Comparison of ENCODE assay signal across 8 cellular contexts in genomic region chr7:100852048-100852872, GRCh38. TPM values are rescaled to one million over a fixed set of nuclear protein-coding genes. Genes with fewer than 3 reads are reported as not detected.
DNase-seq lines count a peak whose midpoint lies in the region; ATAC-seq and TF ChIP-seq lines count a peak whose summit lies in the region.

TSS of gene SLC12A9 (plus strand) at chr7:100852713. CDS start at chr7:100854198, 1,485 bp downstream.

- H3K27me3 ChIP-seq in CD8-positive, alpha-beta T cell (ENCODE audit: insufficient read depth, low read length), result no peaks in the 10 kb centered on the region
- H3K27me3 ChIP-seq in NT2/D1 (ENCODE audit: insufficient read depth, insufficient read length), result no peaks in the 10 kb centered on the region

- no peaks in the 10 kb centered on the region for H3K9me3 ChIP-seq in CD8-positive, alpha-beta T cell (ENCODE audit: low read length)
- H3K9me3 ChIP-seq in NT2/D1 (ENCODE audit: insufficient read depth, low read length), result no peaks in the 10 kb centered on the region

- H3K27ac ChIP-seq in CD8-positive, alpha-beta T cell (ENCODE audit: low read depth, low read length), result peak within 1 kb of the TSS; percentile 42

- H3K27ac Mint-ChIP-seq in CD8-positive, alpha-beta T cell, result peak within 1 kb of the TSS; percentile 90
- H3K27ac Mint-ChIP-seq in activated CD8-positive, alpha-beta memory T cell treated with anti-CD3 and anti-CD28 coated beads, Interleukin-2, amount 10 ng/mL, durations not matched to agents 7 days and 5 days, result peak within 1 kb of the TSS; percentile 67

- peak within 1 kb of the TSS; percentile 98 for H3K4me3 ChIP-seq in CD8-positive, alpha-beta T cell (ENCODE audit: low read depth, low read length)
- H3K4me3 ChIP-seq in NT2/D1 (ENCODE audit: insufficient read length, low read depth), result peak within 1 kb of the TSS; percentile 72

- peak within 1 kb of the TSS; percentile 88 for H3K4me3 Mint-ChIP-seq in CD8-positive, alpha-beta T cell
- peak within 1 kb of the TSS; percentile 89 for H3K4me3 Mint-ChIP-seq in activated CD8-positive, alpha-beta memory T cell treated with anti-CD3 and anti-CD28 coated beads, Interleukin-2, amount 10 ng/mL, durations not matched to agents 7 days and 5 days

- peak; percentile 85 for TF ChIP-seq CTCF in CD8-positive, alpha-beta T cell (IDR thresholded peaks at IDR 0.05)

- H3K36me3 ChIP-seq in CD8-positive, alpha-beta T cell (ENCODE audit: insufficient read depth, low read length), result no peaks in the 10 kb centered on the region
- peaks cover 15% of the 10 kb centered on the region for H3K36me3 ChIP-seq in NT2/D1 (ENCODE audit: insufficient read depth, insufficient read length, low read length)

- no peaks in the 10 kb centered on the region for H3K27me3 Mint-ChIP-seq in CD8-positive, alpha-beta T cell (ENCODE audit: low read depth)
- no peaks in the 10 kb centered on the region for H3K27me3 Mint-ChIP-seq in activated CD8-positive, alpha-beta memory T cell treated with anti-CD3 and anti-CD28 coated beads, Interleukin-2, amount 10 ng/mL, durations not matched to agents 7 days and 5 days

- in situ Hi-C loops in endometrial microvascular endothelial cells (cut with HindIII; ENCODE audit: inconsistent ontology term, low pct_unique_long_range_greater_than_20kb, low sequenced_read_pairs), result no loop called here

- peaks cover 20% of the 10 kb centered on the region for H3K4me1 Mint-ChIP-seq in CD8-positive, alpha-beta T cell (ENCODE audit: low read depth)
- peaks cover 21% of the 10 kb centered on the region for H3K4me1 Mint-ChIP-seq in activated CD8-positive, alpha-beta memory T cell treated with anti-CD3 and anti-CD28 coated beads, Interleukin-2, amount 10 ng/mL, durations not matched to agents 7 days and 5 days

- POLR2A ChIA-PET in CD8-positive, alpha-beta T cell (lab: Charles Lee), result interaction anchor here (0.7 to 3.3 kb wide), 9 partner anchors 15 to 266 kb away, joined by 3 to 21 read pairs (median 3); partner anchors contain the start of genes FBXO24, LRCH4, POP7 and SRRT

- intact Hi-C loops in CD8-positive, alpha-beta T cell (cut with DNase I, micrococcal nuclease), result loop anchor here (1.0 to 10.0 kb wide), 13 partner anchors 15 to 417 kb away; partner anchors contain the start of genes FBXO24 (in 1 of the 2), LRCH4 (in 1 of the 2), MOSPD3 (in 1 of the 2) and PCOLCE (in 1 of the 2)

- CTCF ChIA-PET in CD8-positive, alpha-beta T cell (lab: Charles Lee), result interaction anchor here (0.7 to 6.0 kb wide), 21 partner anchors 9 to 368 kb away, joined by 3 to 79 read pairs (median 5); partner anchors contain the start of genes MOSPD3, POP7 and UFSP1
- CTCF ChIA-PET in activated CD8-positive, alpha-beta memory T cell treated with anti-CD3 and anti-CD28 coated beads, Interleukin-2, amount 10 ng/mL, durations not matched to agents 7 days and 5 days (lab: Charles Lee), result interaction anchor here (0.7 to 7.9 kb wide), 49 partner anchors 10 to 934 kb away, joined by 3 to 155 read pairs (median 5); partner anchors contain the start of genes FBXO24, LRCH4, PLOD3 and POP7

- H3K4me1 ChIP-seq in CD8-positive, alpha-beta T cell (ENCODE audit: insufficient read depth, low read length), result peaks cover 18% of the 10 kb centered on the region
- H3K4me1 ChIP-seq in NT2/D1 (ENCODE audit: insufficient read depth, insufficient read length), result peaks cover 2% of the 10 kb centered on the region

- ATAC-seq in CD8-positive, alpha-beta T cell, result peak; percentile 92
- ATAC-seq in GM19467 (IDR thresholded peaks at IDR 0.05; ENCODE audit: unreplicated experiment), result peak; percentile 90
- ATAC-seq in activated CD8-positive, alpha-beta memory T cell treated with anti-CD3 and anti-CD28 coated beads, Interleukin-2, amount 10 ng/mL, durations not matched to agents 7 days and 5 days, result peak; percentile 99

- no peaks in the 10 kb centered on the region for H3K9me3 Mint-ChIP-seq in CD8-positive, alpha-beta T cell
- no peaks in the 10 kb centered on the region for H3K9me3 Mint-ChIP-seq in activated CD8-positive, alpha-beta memory T cell treated with anti-CD3 and anti-CD28 coated beads, Interleukin-2, amount 10 ng/mL, durations not matched to agents 7 days and 5 days (ENCODE audit: low read depth)

- peak; percentile 67 to 89 (median 83) for DNase-seq in CD8-positive, alpha-beta T cell
- peak in 73 of 76 experiments; percentile 25 to 91 (median 81) for DNase-seq in HUDEP-2 (lab: John Stamatoyannopoulos, UW; ENCODE audit: unreplicated experiment in 76 of 76)
- DNase-seq in NT2/D1 (ENCODE audit: low read depth, low spot score), result peak; percentile 85
- DNase-seq in activated CD8-positive, alpha-beta memory T cell treated with anti-CD3 and anti-CD28 coated beads, Interleukin-2, amount 10 ng/mL, durations not matched to agents 7 days and 5 days, result peak; percentile 91
- DNase-seq in mesenteric fat pad (ENCODE audit: low spot score), result peak; percentile 95
- DNase-seq in stimulated activated CD8-positive, alpha-beta memory T cell treated with anti-CD3 and anti-CD28 coated beads, Interleukin-15, amount 100 ng/mL, for 1 hour (ENCODE audit: low read depth), result peak; percentile 65

- H3K36me3 Mint-ChIP-seq in CD8-positive, alpha-beta T cell, result peaks cover 21% of the 10 kb centered on the region
- peaks cover 4% of the 10 kb centered on the region for H3K36me3 Mint-ChIP-seq in activated CD8-positive, alpha-beta memory T cell treated with anti-CD3 and anti-CD28 coated beads, Interleukin-2, amount 10 ng/mL, durations not matched to agents 7 days and 5 days

- peak within 1 kb of the TSS; percentile 82 for H3K9ac ChIP-seq in NT2/D1 (ENCODE audit: insufficient read length, low read depth)

RNA-seq across cellular contexts. Expression of gene SLC12A9, which starts in this region (rescaled TPM):
- total RNA-seq in CD8-positive, alpha-beta T cell, result 10 to 100 TPM; 23.4 to 26.6 TPM
- total RNA-seq in activated CD8-positive, alpha-beta memory T cell treated with anti-CD3 and anti-CD28 coated beads, Interleukin-2, amount 10 ng/mL, durations not matched to agents 7 days and 5 days, result 10 to 100 TPM; 28.6 to 30.1 TPM
- total RNA-seq in endometrial microvascular endothelial cells (ENCODE audit: inconsistent ontology term), result 40.0 TPM
- total RNA-seq in mesenteric fat pad, result 21.7 TPM

Comparison
In these comparisons a context has a peak if more than half of its experiments do, and no peak if none do; other contexts are left out.
1. Peak in every context shown above with its lines: DNase-seq, ATAC-seq, H3K4me3 ChIP-seq and H3K27ac ChIP-seq.